ENCODE assay signal across 8 cellular contexts in the genomic region with DNA sequence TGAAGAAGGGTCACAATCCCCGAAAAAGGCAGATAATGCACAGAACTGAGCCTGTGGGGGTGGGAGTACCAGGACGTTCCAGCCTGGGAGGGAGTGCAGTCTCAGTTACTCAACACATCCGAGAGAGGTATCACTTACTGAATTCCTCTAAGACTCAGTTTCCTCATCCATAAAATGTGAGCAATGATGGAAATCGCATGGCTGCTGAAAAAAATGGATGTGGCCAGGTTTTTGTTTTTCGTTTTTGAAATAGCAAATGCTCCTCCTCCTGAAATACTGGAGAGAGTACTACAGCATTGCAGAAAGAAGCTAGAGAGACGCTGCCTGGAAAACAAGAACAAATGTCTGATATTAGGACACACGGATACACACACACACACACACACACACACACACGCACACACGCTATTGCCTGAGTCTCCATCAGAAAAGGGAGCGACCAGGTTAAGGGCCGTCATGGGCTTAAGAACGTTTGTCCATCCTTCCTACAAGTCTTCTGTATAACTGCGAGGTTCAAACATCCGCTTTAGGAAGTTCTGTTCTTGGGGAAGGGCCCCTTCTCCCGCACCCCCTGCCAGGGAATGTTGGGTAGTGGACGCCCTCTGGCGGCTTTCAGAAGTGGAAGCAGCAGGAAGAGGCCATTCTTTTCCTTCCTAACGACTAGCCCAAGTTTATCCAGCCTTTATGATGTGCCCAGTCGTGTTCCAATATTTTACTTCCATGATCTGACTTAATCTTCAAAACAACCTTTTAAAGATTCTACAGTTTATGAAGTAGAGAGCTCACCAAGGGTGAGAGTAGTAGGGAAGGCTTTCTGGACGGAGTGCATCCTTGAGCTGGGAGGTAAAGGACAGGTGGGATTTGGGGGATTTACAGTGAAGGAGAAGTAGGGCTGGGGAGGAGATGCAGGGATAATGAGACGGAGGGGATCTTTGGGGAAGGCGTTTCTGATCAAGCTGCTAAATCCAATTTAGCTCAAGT. TPM values are rescaled to one million over a fixed set of nuclear protein-coding genes. Genes with fewer than 3 reads are reported as not detected.
DNase-seq lines count a peak whose midpoint lies in the region; ATAC-seq, FAIRE-seq and TF ChIP-seq lines count a peak whose summit lies in the region.

No MANE protein-coding gene starts in this region.

- TF ChIP-seq CTCF in Caco-2 (IDR thresholded peaks at IDR 0.05; ENCODE audit: insufficient read depth in 1 of 2, low read depth in 1 of 2, low read length in 1 of 2, severe bottlenecking in 1 of 2, unreplicated experiment in 1 of 2) (peak; percentile 78 to 87), HEK293 (tag by site-specific recombination; IDR thresholded peaks at IDR 0.05) (peak; percentile 86; the same call in 1 of the 2 replicates), heart left ventricle (IDR thresholded peaks at IDR 0.05) (peak; percentile 75 to 98 (median 90)), pancreas (IDR thresholded peaks at IDR 0.05) (peak; percentile 23 to 56 (median 36))

- CTCF ChIA-PET in Caco-2 (lab: Charles Lee) (interaction anchor here (1.3 to 3.5 kb wide), 10 partner anchors 11 to 250 kb away, joined by 3 to 61 read pairs (median 16); a partner anchor contains a TSS), HEK293 (lab: Yijun Ruan, JAX) (interaction anchor here (0.6 to 21.1 kb wide), 35 partner anchors 13 to 1540 kb away, joined by 3 to 564 read pairs (median 4); a partner anchor contains a TSS)

- H3K36me3 ChIP-seq in Caco-2 (ENCODE audit: control insufficient read depth, insufficient read depth, low read length) = no peaks in the 10 kb centered on the region
- H3K36me3 ChIP-seq in HEK293 (ENCODE audit: control insufficient read depth in 2 of 2, insufficient read depth in 1 of 2, low read length in 2 of 2) = peaks cover 0 to 11% of the 10 kb centered on the region in 2 experiments; a peak in 1 of 3 replicates
- no peaks in the 10 kb centered on the region for H3K36me3 ChIP-seq in adipocyte (ENCODE audit: control insufficient read depth, insufficient read depth, low read length, severe bottlenecking)
- H3K36me3 ChIP-seq in heart left ventricle = peaks cover 0 to 23% (median 10%) of the 10 kb centered on the region in 9 donors
- H3K36me3 ChIP-seq in pancreas = no peaks in the 10 kb centered on the region

- no peak for FAIRE-seq in pancreas (lab: Jason Lieb, UNC)

- POLR2A ChIA-PET in Caco-2 (lab: Charles Lee) = interaction anchor here (1.0 to 2.3 kb wide), 6 partner anchors 12 to 63 kb away, joined by 3 to 24 read pairs (median 10); a partner anchor contains a TSS
- POLR2A ChIA-PET in HEK293 (lab: Yijun Ruan, JAX) = interaction anchor here (0.5 to 2.2 kb wide), 4 partner anchors 13 to 145 kb away, joined by 3 to 20 read pairs (median 10); a partner anchor contains a TSS

- 0 out of 2 replicates have a peak, but pooled peaks cover 2% of the 10 kb centered on the region for H3K27me3 ChIP-seq in Caco-2 (replicated peaks; ENCODE audit: control insufficient read depth, insufficient read depth, low read length)
- H3K27me3 ChIP-seq in adipocyte (replicated peaks; ENCODE audit: control insufficient read depth, insufficient read depth, low read length) = peaks cover 6% of the 10 kb centered on the region
- H3K27me3 ChIP-seq in heart left ventricle = peaks cover 0 to 47% (median 0%) of the 10 kb centered on the region in 9 donors
- H3K27me3 ChIP-seq in pancreas = peaks cover 0 to 23% (median 3%) of the 10 kb centered on the region in 4 donors

- DNase-seq in Caco-2 (peak; percentile 75 to 79), NCI-H526 treated with DMSO at 0.1 percent for 48 hours (lab: John Stamatoyannopoulos, UW) (peak; percentile 80), adipocyte (ENCODE audit: low read depth) (peak; percentile 88), heart left ventricle (peak; percentile 80 to 89 (median 85)), pancreas (peak in 1 of 6 donors; percentile 41)

- no peaks in the 10 kb centered on the region for H3K9me3 Mint-ChIP-seq in Caco-2 (ENCODE audit: unreplicated experiment)

- peak overlapping the region; percentile 36 for H3K9ac ChIP-seq in adipocyte (ENCODE audit: low read length)

- H3K4me3 Mint-ChIP-seq in Caco-2 (ENCODE audit: unreplicated experiment) = peak overlapping the region; percentile 86

- no peak overlapping the region for H3K27ac ChIP-seq in HEK293 (ENCODE audit: extremely low read depth, low read depth, low read length)
- H3K27ac ChIP-seq in heart left ventricle = peak overlapping the region in 11 of 12 donors; percentile 64 to 98 (median 91)
- H3K27ac ChIP-seq in pancreas = no peak overlapping the region

- H3K36me3 Mint-ChIP-seq in Caco-2 (ENCODE audit: insufficient read depth, unreplicated experiment) = no peaks in the 10 kb centered on the region

- H3K27me3 Mint-ChIP-seq in Caco-2 (ENCODE audit: insufficient read depth, unreplicated experiment) = peaks cover 8% of the 10 kb centered on the region

- BruUV-seq in Caco-2 (replicated peaks; lab: Mats Ljungman, UMichigan) = no TSS peak

- H3K4me1 Mint-ChIP-seq in Caco-2 (ENCODE audit: low read depth, unreplicated experiment) = no peaks in the 10 kb centered on the region

- H3K4me3 ChIP-seq in Caco-2 (ENCODE audit: low read depth, low read length) = peak overlapping the region; percentile 69
- H3K4me3 ChIP-seq in HEK293 (ENCODE audit: low read depth, low read length) = no peak overlapping the region
- H3K4me3 ChIP-seq in adipocyte (ENCODE audit: low read length) = peak overlapping the region; percentile 54
- peak overlapping the region in 11 of 12 donors; percentile 51 to 92 (median 69) for H3K4me3 ChIP-seq in heart left ventricle
- H3K4me3 ChIP-seq in pancreas = peak overlapping the region in 1 of 4 donors; percentile 34

- intact Hi-C loops in Caco-2 (cut with micrococcal nuclease; ENCODE audit: unreplicated experiment) (loop anchor here (1.0 kb wide), 2 partner anchors 18 to 51 kb away; no protein-coding TSS in a partner anchor), heart left ventricle (cut with DNase I) (loop anchor here (1.0 to 5.0 kb wide), 6 partner anchors 18 to 176 kb away; a partner anchor contains a TSS), pancreas (cut with DNase I) (no loop called here)

- H3K9me3 ChIP-seq in Caco-2 = no peaks in the 10 kb centered on the region
- no peaks in the 10 kb centered on the region for H3K9me3 ChIP-seq in HEK293 (ENCODE audit: control insufficient read depth, insufficient read depth, low read depth, low read length)
- no peaks in the 10 kb centered on the region for H3K9me3 ChIP-seq in adipocyte (ENCODE audit: control insufficient read depth, low read length)
- H3K9me3 ChIP-seq in heart left ventricle = no peaks in the 10 kb centered on the region
- H3K9me3 ChIP-seq in pancreas = no peaks in the 10 kb centered on the region

- 2 to 3% (median 3%) methylated on average over 22 of the region's 22 CpGs for WGBS in heart left ventricle, 4 donors
- 3 to 5% methylated on average over 22 of the region's 22 CpGs for WGBS in pancreas, 2 donors

- H3K4me1 ChIP-seq in Caco-2 = peaks cover 21% of the 10 kb centered on the region; the same call in 1 of the 2 replicates
- H3K4me1 ChIP-seq in HEK293 (ENCODE audit: control insufficient read depth, insufficient read depth, low read length) = no peaks in the 10 kb centered on the region
- H3K4me1 ChIP-seq in adipocyte (ENCODE audit: control insufficient read depth, insufficient read depth, low read length) = peaks cover 6% of the 10 kb centered on the region
- peaks cover 4 to 51% (median 33%) of the 10 kb centered on the region in 12 donors for H3K4me1 ChIP-seq in heart left ventricle
- no peaks in the 10 kb centered on the region for H3K4me1 ChIP-seq in pancreas

- ATAC-seq in heart left ventricle = peak; percentile 35 to 79 (median 70)
- peak; percentile 74 to 85 (median 80) for ATAC-seq in pancreas
- ATAC-seq in GM18909 (IDR thresholded peaks at IDR 0.05; ENCODE audit: poor library complexity, unreplicated experiment) = no peak
- ATAC-seq in GM21526 (IDR thresholded peaks at IDR 0.05; ENCODE audit: low FRiP score, unreplicated experiment) = no peak

- TF ChIP-seq POLR2A in heart left ventricle (IDR thresholded peaks at IDR 0.05) = no peak

- peak overlapping the region; percentile 75 for H3K27ac Mint-ChIP-seq in Caco-2 (ENCODE audit: unreplicated experiment)

TF ChIP-seq in HEK293, 187 proteins besides CTCF, POLR2A, EP300 and RAD21 (continues in another document):
- TF ChIP-seq ZIC2 (tag by site-specific recombination; IDR thresholded peaks at IDR 0.05) (peak; percentile 38; the same call in 1 of the 2 replicates), ZNF266 (tag by site-specific recombination; IDR thresholded peaks at IDR 0.05; ENCODE audit: low read depth) (no peak), ZNF433 (tag by site-specific recombination; IDR thresholded peaks at IDR 0.05; ENCODE audit: low read depth) (no peak), ZNF366 (tag by site-specific recombination; conservative IDR thresholded peaks at IDR 0.05) (no peak), ZNF248 (tag by site-specific recombination; IDR thresholded peaks at IDR 0.05) (no peak), ZNF707 (tag by site-specific recombination; IDR thresholded peaks at IDR 0.05) (no peak), ZNF292 (tag by site-specific recombination; IDR thresholded peaks at IDR 0.05; ENCODE audit: borderline replicate concordance, low read depth) (no peak), GLIS1 (tag by site-specific recombination; IDR thresholded peaks at IDR 0.05) (peak; percentile 60; the same call in 1 of the 2 replicates)

RNA-seq across cellular contexts. Expression of a gene that starts 0.7 kb away (rescaled TPM):
- 18.0 and 22.7 TPM in 2 replicates for total RNA-seq in Caco-2 (2022)
- 100 to 1,000 TPM in 7 of 9 donors, 10 to 100 TPM in 2; 75.3 to 499 (median 158) TPM for total RNA-seq in heart left ventricle
- polyA plus RNA-seq in heart left ventricle = 100 to 1,000 TPM in 1 of 2 donors, 10 to 100 TPM in 1; 59.7 to 160 TPM
- total RNA-seq in pancreas = 1 to 10 TPM; 1.1 to 7.6 (median 3.4) TPM
- 1 to 10 TPM; 3.5 to 7.0 TPM for polyA plus RNA-seq in pancreas

RNA-seq across cellular contexts. Expression of a gene that starts 27.5 kb away (rescaled TPM):
- total RNA-seq in Caco-2 (2022) (27.1 and 30.6 TPM in 2 replicates), heart left ventricle (10 to 100 TPM in 1 of 9 donors, 1 to 10 TPM in 4, under 1 TPM in 1, not detected in 3; 0.80 to 11.4 (median 1.7) TPM), pancreas (1 to 10 TPM in 3 of 6 donors, under 1 TPM in 3; 0.38 to 5.0 (median 1.2) TPM)
- polyA plus RNA-seq in heart left ventricle (1 to 10 TPM in 1 of 2 donors, under 1 TPM in 1; 0.46 to 1.5 TPM), pancreas (1 to 10 TPM; 3.3 to 4.0 TPM)

RNA-seq across cellular contexts. Expression of a gene that starts 36.0 kb away (rescaled TPM):
- not detected in 2 replicates for total RNA-seq in Caco-2 (2022)
- total RNA-seq in heart left ventricle = under 1 TPM in 4 of 9 donors, not detected in 5; 0.09 to 0.27 (median 0.15) TPM
- under 1 TPM; 0.10 to 0.15 TPM for polyA plus RNA-seq in heart left ventricle
- under 1 TPM in 1 of 6 donors, not detected in 5; 0.12 TPM for total RNA-seq in pancreas
- not detected for polyA plus RNA-seq in pancreas

RNA-seq across cellular contexts. Expression of a gene that starts 50.4 kb away (rescaled TPM):
- 26.6 and 27.6 TPM in 2 replicates for total RNA-seq in Caco-2 (2022)
- total RNA-seq in heart left ventricle = 10 to 100 TPM in 8 of 9 donors, 1 to 10 TPM in 1; 8.9 to 18.9 (median 15.0) TPM
- 10 to 100 TPM; 15.6 to 24.3 TPM for polyA plus RNA-seq in heart left ventricle
- 10 to 100 TPM; 16.8 to 22.6 (median 18.2) TPM for total RNA-seq in pancreas
- polyA plus RNA-seq in pancreas = 10 to 100 TPM; 56.0 to 64.9 TPM

RNA-seq across cellular contexts. Expression of a gene that starts 50.7 kb away (rescaled TPM):
- 42.3 and 44.1 TPM in 2 replicates for total RNA-seq in Caco-2 (2022)
- total RNA-seq in heart left ventricle = 10 to 100 TPM in 8 of 9 donors, 1 to 10 TPM in 1; 8.4 to 17.9 (median 12.8) TPM
- polyA plus RNA-seq in heart left ventricle = 10 to 100 TPM in 1 of 2 donors, 1 to 10 TPM in 1; 5.1 to 17.6 TPM
- total RNA-seq in pancreas = 10 to 100 TPM in 3 of 6 donors, 1 to 10 TPM in 3; 7.7 to 13.2 (median 9.6) TPM
- 1 to 10 TPM; 5.2 to 8.8 TPM for polyA plus RNA-seq in pancreas

Comparison
In these comparisons a context has a peak if more than half of its experiments do, and no peak if none do; other contexts are left out.
1. CTCF ChIP-seq: peak in every context shown above with its lines; median percentile 90 in heart left ventricle; 86 in HEK293; 82 in Caco-2; 36 in pancreas.
2. H3K27ac ChIP-seq: peak in heart left ventricle (11 of 12); none in HEK293 (single experiment) and pancreas (0 of 4).
3. ATAC-seq: peak in heart left ventricle (4 of 4) and pancreas (4 of 4); none in GM18909 (single experiment) and GM21526 (single experiment).
4. intact Hi-C loops: an anchor here in Caco-2 (1.0 kb wide) and heart left ventricle (1.0 to 5.0 kb wide); none called in pancreas.